9 cellular contexts compared by ENCODE assay signal in genomic region chrX:103063191-103063845, GRCh38. TPM values are rescaled to one million over a fixed set of nuclear protein-coding genes. Genes with fewer than 3 reads are reported as not detected.
A peak's percentile ranks its signal among the peaks of the same experiment; 100 is the strongest.
DNase-seq lines count a peak whose midpoint lies in the region; ATAC-seq and TF ChIP-seq lines count a peak whose summit lies in the region.
"Had no signal": no experiment of that assay in that cellular context is flagged by ENCODE, and none has a peak within 500 bp of the region (broad histone marks: within the 10 kb centered on the region; RNA-seq: fewer than 3 reads in every experiment).

No MANE protein-coding gene starts in this region.

- H3K27ac ChIP-seq in hepatocyte: no peak overlapping the region
- no peak overlapping the region for H3K27ac ChIP-seq in Karpas-422 (ENCODE audit: low read length)

- H3K4me2 ChIP-seq in hepatocyte (peak overlapping the region; percentile 80), Karpas-422 (ENCODE audit: low read depth, low read length, poor library complexity, severe bottlenecking) (no peak overlapping the region)

- H3K4me3 Mint-ChIP-seq in activated CD8-positive, alpha-beta T cell treated with anti-CD3 and anti-CD28 coated beads, Interleukin-2, amount 10 ng/mL, durations not matched to agents 7 days and 5 days: no peak overlapping the region
- H3K4me3 Mint-ChIP-seq in immature natural killer cell: no peak overlapping the region
- H3K4me3 Mint-ChIP-seq: central memory CD8-positive, alpha-beta T cell had no signal

- no peak overlapping the region for H2AFZ ChIP-seq in hepatocyte
- no peak overlapping the region for H2AFZ ChIP-seq in Karpas-422 (ENCODE audit: low read length)

- no peak overlapping the region for H3K27ac Mint-ChIP-seq in activated CD8-positive, alpha-beta T cell treated with anti-CD3 and anti-CD28 coated beads, Interleukin-2, amount 10 ng/mL, durations not matched to agents 7 days and 5 days
- no peak overlapping the region for H3K27ac Mint-ChIP-seq in immature natural killer cell

- CTCF ChIA-PET in activated CD8-positive, alpha-beta T cell treated with anti-CD3 and anti-CD28 coated beads, Interleukin-2, amount 10 ng/mL, durations not matched to agents 7 days and 5 days (lab: Charles Lee): no interaction called here

- H3K4me1 Mint-ChIP-seq in activated CD8-positive, alpha-beta T cell treated with anti-CD3 and anti-CD28 coated beads, Interleukin-2, amount 10 ng/mL, durations not matched to agents 7 days and 5 days (ENCODE audit: low read depth): no peaks in the 10 kb centered on the region
- H3K4me1 Mint-ChIP-seq in immature natural killer cell: no peaks in the 10 kb centered on the region
- H3K4me1 Mint-ChIP-seq: central memory CD8-positive, alpha-beta T cell had no signal

- H3K9me3 Mint-ChIP-seq in activated CD8-positive, alpha-beta T cell treated with anti-CD3 and anti-CD28 coated beads, Interleukin-2, amount 10 ng/mL, durations not matched to agents 7 days and 5 days (ENCODE audit: insufficient read depth): no peaks in the 10 kb centered on the region
- H3K9me3 Mint-ChIP-seq in immature natural killer cell: no peaks in the 10 kb centered on the region
- H3K9me3 Mint-ChIP-seq: central memory CD8-positive, alpha-beta T cell had no signal

- 43% methylated on average over 10 of the region's 34 CpGs for WGBS in hepatocyte (ENCODE audit: low lambda C conversion rate, missing lambda C conversion rate)

- peak overlapping the region; percentile 20 for H3K4me3 ChIP-seq in hepatocyte
- H3K4me3 ChIP-seq in Karpas-422 (ENCODE audit: low read length): no peak overlapping the region

- H3K36me3 ChIP-seq in hepatocyte (replicated peaks; ENCODE audit: insufficient read depth, low read depth): no peaks in the 10 kb centered on the region
- H3K36me3 ChIP-seq in Karpas-422 (ENCODE audit: insufficient read depth, low read length): no peaks in the 10 kb centered on the region

- H3K27me3 ChIP-seq in hepatocyte (no peaks in the 10 kb centered on the region), Karpas-422 (ENCODE audit: low read length) (no peaks in the 10 kb centered on the region)

- H3K4me1 ChIP-seq in hepatocyte (ENCODE audit: insufficient read depth) (no peaks in the 10 kb centered on the region), Karpas-422 (ENCODE audit: low read length) (no peaks in the 10 kb centered on the region)

- no peak overlapping the region for H3K9ac ChIP-seq in Karpas-422 (ENCODE audit: low read length)

- H3K9me3 ChIP-seq in hepatocyte (ENCODE audit: low read depth): no peaks in the 10 kb centered on the region
- no peaks in the 10 kb centered on the region for H3K9me3 ChIP-seq in Karpas-422 (ENCODE audit: low read length)

- no peaks in the 10 kb centered on the region for H3K9me2 ChIP-seq in hepatocyte (replicated peaks; ENCODE audit: insufficient read depth)
- H3K9me2 ChIP-seq in Karpas-422 (replicated peaks; ENCODE audit: insufficient read depth, low read length): no peaks in the 10 kb centered on the region

- no peaks in the 10 kb centered on the region for H3K36me3 Mint-ChIP-seq in activated CD8-positive, alpha-beta T cell treated with anti-CD3 and anti-CD28 coated beads, Interleukin-2, amount 10 ng/mL, durations not matched to agents 7 days and 5 days (ENCODE audit: low read depth)
- H3K36me3 Mint-ChIP-seq in immature natural killer cell: no peaks in the 10 kb centered on the region

- no peak for ATAC-seq in activated CD8-positive, alpha-beta T cell treated with anti-CD3 and anti-CD28 coated beads, Interleukin-2, amount 10 ng/mL, durations not matched to agents 7 days and 5 days
- ATAC-seq in stimulated activated naive CD8-positive, alpha-beta T cell treated with anti-CD3 and anti-CD28 coated beads, Interleukin-15, Interleukin-2, amounts not matched to agents 100 U/mL and 50 U/mL, for 24 hours: no peak

- DNase-seq in AG20443 (ENCODE audit: low spot score) (peak; percentile 42), LHCN-M2 (ENCODE audit: low read depth) (peak; percentile 41), hepatocyte (ENCODE audit: low spot score) (peak; percentile 58), Karpas-422 (no peak), immature natural killer cell (no peak), DMS153 (lab: John Stamatoyannopoulos, UW) (no peak)
- peak; percentile 20 for DNase-seq in activated CD8-positive, alpha-beta T cell treated with anti-CD3 and anti-CD28 coated beads, Interleukin-2, amount 10 ng/mL, durations not matched to agents 7 days and 5 days
- DNase-seq in stimulated activated naive CD8-positive, alpha-beta T cell treated with anti-CD3 and anti-CD28 coated beads, Interleukin-15, Interleukin-2, amounts not matched to agents 100 U/mL and 50 U/mL, for 24 hours: peak; percentile 5

- peak; percentile 19 for TF ChIP-seq CTCF in hepatocyte (IDR thresholded peaks at IDR 0.05; ENCODE audit: poor library complexity)

- H4K20me1 ChIP-seq in hepatocyte (ENCODE audit: insufficient read depth, poor library complexity, severe bottlenecking) (no peaks in the 10 kb centered on the region), Karpas-422 (ENCODE audit: insufficient read depth, low read depth, low read length) (no peaks in the 10 kb centered on the region)

- peaks cover 2% of the 10 kb centered on the region for H3K27me3 Mint-ChIP-seq in activated CD8-positive, alpha-beta T cell treated with anti-CD3 and anti-CD28 coated beads, Interleukin-2, amount 10 ng/mL, durations not matched to agents 7 days and 5 days (ENCODE audit: low read depth)
- peaks cover 2 to 14% (median 6%) of the 10 kb centered on the region in 3 donors for H3K27me3 Mint-ChIP-seq in immature natural killer cell (ENCODE audit: low read depth in 3 of 3)

- POLR2A ChIA-PET in activated CD8-positive, alpha-beta T cell treated with anti-CD3 and anti-CD28 coated beads, Interleukin-2, amount 10 ng/mL, durations not matched to agents 7 days and 5 days (lab: Charles Lee): no interaction called here

- no peaks in the 10 kb centered on the region for H3K79me2 ChIP-seq in hepatocyte
- no peaks in the 10 kb centered on the region for H3K79me2 ChIP-seq in Karpas-422 (ENCODE audit: low read length)

RNA-seq across cellular contexts. Expression of gene BEX1, which starts 0.7 kb away (rescaled TPM):
- 11.0 and 11.5 TPM in 2 replicates for total RNA-seq in LHCN-M2 (2014; rRNA removed)
- polyA plus RNA-seq in LHCN-M2 (2012): 13.4 TPM
- not detected for total RNA-seq in activated CD8-positive, alpha-beta T cell treated with anti-CD3 and anti-CD28 coated beads, Interleukin-2, amount 10 ng/mL, durations not matched to agents 7 days and 5 days
- 60.6 and 69.4 TPM in 2 replicates for total RNA-seq in hepatocyte
- polyA plus RNA-seq in hepatocyte: 72.2 and 78.1 TPM in 2 replicates
- total RNA-seq in Karpas-422 (2014; rRNA removed; shearing (Covaris generic); ENCODE audit: low replicate concordance): not detected in 2 replicates
- not detected for polyA plus RNA-seq in immature natural killer cell

RNA-seq across cellular contexts. Expression of gene NXF3, which starts 29.6 kb away (rescaled TPM):
- 0.46 and 2.4 TPM in 2 replicates for total RNA-seq in LHCN-M2 (2014; rRNA removed)
- polyA plus RNA-seq in LHCN-M2 (2012): 0.40 TPM
- total RNA-seq in activated CD8-positive, alpha-beta T cell treated with anti-CD3 and anti-CD28 coated beads, Interleukin-2, amount 10 ng/mL, durations not matched to agents 7 days and 5 days: not detected
- not detected in 2 replicates for total RNA-seq in hepatocyte
- 1.9 TPM in 1 of 2 replicates, not detected in the other for polyA plus RNA-seq in hepatocyte
- total RNA-seq in Karpas-422 (2014; rRNA removed; shearing (Covaris generic); ENCODE audit: low replicate concordance): not detected in 2 replicates
- polyA plus RNA-seq in immature natural killer cell: not detected

Comparison
In these comparisons a context has a peak if more than half of its experiments do, and no peak if none do; other contexts are left out.
1. DNase-seq: peak in AG20443 (single experiment), LHCN-M2 (single experiment), activated CD8-positive, alpha-beta T cell treated with anti-CD3 and anti-CD28 coated beads, Interleukin-2, amount 10 ng/mL, durations not matched to agents 7 days and 5 days (single experiment), hepatocyte (single experiment) and stimulated activated naive CD8-positive, alpha-beta T cell treated with anti-CD3 and anti-CD28 coated beads, Interleukin-15, Interleukin-2, amounts not matched to agents 100 U/mL and 50 U/mL, for 24 hours (single experiment); none in Karpas-422 (single experiment), immature natural killer cell (0 of 3) and DMS153 (single experiment).
2. RNA of gene BEX1, which starts 0.7 kb away (total RNA-seq): 60.6 to 69.4 TPM in hepatocyte and 11.0 to 11.5 TPM in LHCN-M2; not detected in activated CD8-positive, alpha-beta T cell treated with anti-CD3 and anti-CD28 coated beads, Interleukin-2, amount 10 ng/mL, durations not matched to agents 7 days and 5 days and not detected in Karpas-422; every median in the first group is over 10 times any median in the second.